3 cellular contexts compared by ENCODE assay signal in genomic region chr3:193055352-193055751, GRCh38.
"Had no signal": no experiment of that assay in that cellular context is flagged by ENCODE, and none has a peak within 500 bp of the region (broad histone marks: within the 10 kb centered on the region; RNA-seq: fewer than 3 reads in every experiment).

No MANE protein-coding gene starts in this region.

- ATAC-seq: GM12878 had no signal

- DNase-seq: GDM1, GF-D8 had no signal

- H3K4me3 ChIP-seq: GM12878 had no signal
